In genomic region chr2:29106241-29106640, GRCh38 we compare ENCODE assay signal across 26 cellular contexts. TPM values are rescaled to one million over a fixed set of nuclear protein-coding genes. Genes with fewer than 3 reads are reported as not detected.
"Had no signal": no experiment of that assay in that cellular context is flagged by ENCODE, and none has a peak within 500 bp of the region (broad histone marks: within the 10 kb centered on the region; RNA-seq: fewer than 3 reads in every experiment).

No MANE protein-coding gene starts in this region.

- H3K36me3 ChIP-seq: ascending aorta, brain microvascular endothelial cell, heart right ventricle, sigmoid colon, thyroid gland had no signal

- H3K4me1 ChIP-seq: ascending aorta, sigmoid colon had no signal

- H3K27ac ChIP-seq: ascending aorta, brain microvascular endothelial cell, coronary artery, heart right ventricle, sigmoid colon, thyroid gland had no signal

- DNase-seq: activated B cell treated with CpG ODN at 0.5 μM for 24 hours; activated CD4-positive, alpha-beta T cell treated with anti-CD3 and anti-CD28 coated beads for 36 hours; activated CD4-positive, alpha-beta T cell treated with anti-CD3 and anti-CD28 coated beads, Interleukin-2, amount 50 U/mL, for 4 hours; activated CD8-positive, alpha-beta memory T cell treated with anti-CD3 and anti-CD28 coated beads for 24 hours; activated CD8-positive, alpha-beta memory T cell treated with anti-CD3 and anti-CD28 coated beads, Interleukin-2, amount 50 U/mL, for 4 hours; activated T-cell treated with anti-CD3 and anti-CD28 coated beads, Interleukin-2, amount 50 U/mL, for 24 hours; brain microvascular endothelial cell; heart right ventricle; islet precursor cell; left cardiac atrium; occipital lobe; posterior cingulate gyrus; sigmoid colon; stimulated activated CD4-positive, alpha-beta T cell treated with anti-CD3 and anti-CD28 coated beads, Interleukin-4, amount 100 ng/mL, for 1 hour; stimulated activated naive CD4-positive, alpha-beta T cell treated with Interleukin-2 at 50 U/mL for 16 hours; T1000; thyroid gland had no signal

- H3K27me3 ChIP-seq: ascending aorta, brain microvascular endothelial cell, heart right ventricle, sigmoid colon, thyroid gland had no signal

- H3K4me3 ChIP-seq: ascending aorta, coronary artery, heart right ventricle, sigmoid colon, thyroid gland had no signal

- ATAC-seq: activated CD4-positive, alpha-beta T cell treated with anti-CD3 and anti-CD28 coated beads for 36 hours; activated naive CD4-positive, alpha-beta T cell treated with anti-CD3 and anti-CD28 coated beads, Interleukin-2, amount 50 U/mL, for 72 hours; activated T-helper 17 cell treated with anti-CD3 and anti-CD28 coated beads, Interleukin-2, amount 50 U/mL, for 72 hours had no signal

- H3K9me3 ChIP-seq: ascending aorta, heart right ventricle, sigmoid colon, thyroid gland had no signal

RNA-seq across cellular contexts. Expression of gene PCARE, which starts 31.9 kb away (rescaled TPM):
- total RNA-seq: activated B cell treated with CpG ODN at 0.5 μM for 24 hours; activated CD4-positive, alpha-beta T cell treated with anti-CD3 and anti-CD28 coated beads for 36 hours; activated naive CD4-positive, alpha-beta T cell treated with anti-CD3 and anti-CD28 coated beads, Interleukin-2, amount 50 U/mL, for 72 hours; activated T-helper 17 cell treated with anti-CD3 and anti-CD28 coated beads, Interleukin-2, amount 50 U/mL, for 72 hours; ascending aorta; epithelial cell of proximal tubule; fibroblast of villous mesenchyme; liver; renal cortical epithelial cell; ureter had no signal
- polyA plus RNA-seq: liver, sigmoid colon had no signal
